In genomic region chr16:72657791-72658190, GRCh38 we compare ENCODE assay signal across 13 cellular contexts.
DNase-seq lines count a peak whose midpoint lies in the region; ATAC-seq and TF ChIP-seq lines count a peak whose summit lies in the region.
"Had no signal": no experiment of that assay in that cellular context is flagged by ENCODE, and none has a peak within 500 bp of the region (broad histone marks: within the 10 kb centered on the region; RNA-seq: fewer than 3 reads in every experiment).

No MANE protein-coding gene starts in this region.

- H3K4me3 Mint-ChIP-seq in activated naive CD4-positive, alpha-beta T cell treated with anti-CD3 and anti-CD28 coated beads, Interleukin-2, amount 10 ng/mL, durations not matched to agents 7 days and 5 days = no peak overlapping the region

- DNase-seq in activated naive CD4-positive, alpha-beta T cell treated with anti-CD3 and anti-CD28 coated beads, Interleukin-2, amount 10 ng/mL, durations not matched to agents 7 days and 5 days = peak; percentile 21
- no peak for DNase-seq in activated naive CD4-positive, alpha-beta T cell treated with Interleukin-2 at 50 U/mL for 16 hours
- DNase-seq in HCEC 1CT = no peak
- DNase-seq in tibial artery = no peak
- no peak for DNase-seq in DMS114 treated with DMSO at 0.1 percent for 48 hours (lab: John Stamatoyannopoulos, UW; ENCODE audit: unreplicated experiment)
- DNase-seq in DMS79 treated with DMSO at 0.1 percent for 48 hours (lab: John Stamatoyannopoulos, UW) = no peak
- DNase-seq: activated naive CD4-positive, alpha-beta T cell; colonic mucosa; Karpas-422; mucosa of descending colon; T-helper 9 cell had no signal

- H3K4me3 ChIP-seq in tibial artery = no peak overlapping the region
- H3K4me3 ChIP-seq: colonic mucosa, mucosa of descending colon had no signal

- H3K27ac Mint-ChIP-seq in activated naive CD4-positive, alpha-beta T cell treated with anti-CD3 and anti-CD28 coated beads, Interleukin-2, amount 10 ng/mL, durations not matched to agents 7 days and 5 days = peak overlapping the region; percentile 9

- H3K9me3 ChIP-seq in tibial artery = no peaks in the 10 kb centered on the region
- H3K9me3 ChIP-seq: colonic mucosa, mucosa of descending colon had no signal

- peaks cover 3% of the 10 kb centered on the region for H3K36me3 Mint-ChIP-seq in activated naive CD4-positive, alpha-beta T cell treated with anti-CD3 and anti-CD28 coated beads, Interleukin-2, amount 10 ng/mL, durations not matched to agents 7 days and 5 days

- intact Hi-C loops in tibial artery (cut with DNase I; ENCODE audit: low total_unique reads) = no loop called here

- peaks cover 30% of the 10 kb centered on the region for H3K4me1 Mint-ChIP-seq in activated naive CD4-positive, alpha-beta T cell treated with anti-CD3 and anti-CD28 coated beads, Interleukin-2, amount 10 ng/mL, durations not matched to agents 7 days and 5 days

- no peaks in the 10 kb centered on the region for H3K4me1 ChIP-seq in tibial artery
- H3K4me1 ChIP-seq: colonic mucosa had no signal

- H3K9me3 Mint-ChIP-seq in activated naive CD4-positive, alpha-beta T cell treated with anti-CD3 and anti-CD28 coated beads, Interleukin-2, amount 10 ng/mL, durations not matched to agents 7 days and 5 days = no peaks in the 10 kb centered on the region

- no peak overlapping the region for H3K27ac ChIP-seq in tibial artery
- H3K27ac ChIP-seq: colonic mucosa had no signal

- CTCF ChIA-PET in activated naive CD4-positive, alpha-beta T cell treated with anti-CD3 and anti-CD28 coated beads, Interleukin-2, amount 10 ng/mL, durations not matched to agents 7 days and 5 days (lab: Charles Lee) = interaction anchor here (1.2 kb wide), 1 partner anchor 175 kb away, joined by 4 read pairs; no protein-coding TSS in a partner anchor

- TF ChIP-seq CTCF in tibial artery (IDR thresholded peaks at IDR 0.05) = no peak

- no peaks in the 10 kb centered on the region for H3K36me3 ChIP-seq in tibial artery
- H3K36me3 ChIP-seq: colonic mucosa had no signal

- peak; percentile 89 for ATAC-seq in GM21717 (IDR thresholded peaks at IDR 0.05; ENCODE audit: unreplicated experiment)
- ATAC-seq in HG03175 (IDR thresholded peaks at IDR 0.05; ENCODE audit: unreplicated experiment) = peak; percentile 95
- ATAC-seq: mucosa of descending colon had no signal

- H3K27me3 Mint-ChIP-seq in activated naive CD4-positive, alpha-beta T cell treated with anti-CD3 and anti-CD28 coated beads, Interleukin-2, amount 10 ng/mL, durations not matched to agents 7 days and 5 days = no peaks in the 10 kb centered on the region

- no peaks in the 10 kb centered on the region for H3K27me3 ChIP-seq in tibial artery
- H3K27me3 ChIP-seq: colonic mucosa had no signal
